In genomic region chr1:85612704-85613361, GRCh38 we compare ENCODE assay signal across 8 cellular contexts. TPM values are rescaled to one million over a fixed set of nuclear protein-coding genes. Genes with fewer than 3 reads are reported as not detected.
A peak's percentile ranks its signal among the peaks of the same experiment; 100 is the strongest.
DNase-seq lines count a peak whose midpoint lies in the region; ATAC-seq, FAIRE-seq and TF ChIP-seq lines count a peak whose summit lies in the region.

No MANE protein-coding gene starts in this region.

- BruUV-seq in HCT116 (replicated peaks; lab: Mats Ljungman, UMichigan), result no TSS peak

- DNase-seq in A549 (ENCODE audit: low read depth in 1 of 2, low spot score in 1 of 2), result peak; percentile 35 to 73
- DNase-seq in HCT116 (ENCODE audit: low read depth, low spot score), result no peak
- no peak for DNase-seq in WTC11 (ENCODE audit: low spot score)
- DNase-seq in kidney epithelial cell (ENCODE audit: low read depth), result peak; percentile 90
- DNase-seq in activated CD4-positive, alpha-beta T cell treated with anti-CD3 and anti-CD28 coated beads for 4 hours, result no peak
- DNase-seq in NCI-H187 (lab: John Stamatoyannopoulos, UW), result no peak
- DNase-seq in head of caudate nucleus, result no peak
- DNase-seq in posterior cingulate gyrus, result no peak

- no peaks in the 10 kb centered on the region for H3K9me3 ChIP-seq in A549
- no peaks in the 10 kb centered on the region for H3K9me3 ChIP-seq in HCT116 (ENCODE audit: control insufficient read depth in 1 of 2, insufficient read depth in 1 of 2, low read depth in 1 of 2, low read length in 2 of 2)

- H3K27ac ChIP-seq in A549 (peak overlapping the region; percentile 79 to 86), HCT116 (ENCODE audit: low read depth, low read length) (no peak overlapping the region)

- H3K4me1 Mint-ChIP-seq in WTC11, result peaks cover 25% of the 10 kb centered on the region

- TF ChIP-seq POLR2A in A549 (IDR thresholded peaks at IDR 0.05; ENCODE audit: low read length), result no peak
- TF ChIP-seq POLR2A in HCT116 (IDR thresholded peaks at IDR 0.05; ENCODE audit: borderline replicate concordance, extremely low read depth, insufficient read depth, insufficient read length), result no peak

- peak in 1 of 2 experiments; percentile 16; a peak in 1 of 5 replicates for TF ChIP-seq EP300 in A549 (IDR thresholded peaks at IDR 0.05)

- ATAC-seq in A549 (peak; percentile 79 to 85), HCT116 (peak; percentile 72), WTC11 (peak; percentile 73)

- RAD21 ChIA-PET in HCT116 (lab: Charles Lee; ENCODE audit: low non-redundant PET in 1 of 2, low total read pairs in 2 of 2, uncharacterized antibody in 2 of 2, unreplicated experiment in 2 of 2), result interaction anchor here (1.1 to 1.7 kb wide), 2 partner anchors 80 kb away, joined by 5 read pairs; no protein-coding TSS in a partner anchor

- H3K4me1 ChIP-seq in A549 (peaks cover 55% of the 10 kb centered on the region), HCT116 (ENCODE audit: control insufficient read depth in 1 of 2, insufficient read depth in 2 of 2, low read length in 2 of 2) (peaks cover 26 to 46% of the 10 kb centered on the region in 2 experiments)

- H3K9me2 ChIP-seq in HCT116 (ENCODE audit: insufficient read depth), result no peaks in the 10 kb centered on the region

- FAIRE-seq in A549 (lab: Jason Lieb, UNC), result no peak

- H3K4me3 Mint-ChIP-seq in WTC11, result no peak overlapping the region

- peak overlapping the region; percentile 67 for H3K4me2 ChIP-seq in A549
- peak overlapping the region; percentile 45 for H3K4me2 ChIP-seq in HCT116 (ENCODE audit: low read length)

- peak overlapping the region; percentile 23; the same call in 1 of the 2 replicates for H3K9ac ChIP-seq in HCT116 (ENCODE audit: low read length)

- no peaks in the 10 kb centered on the region for H3K79me2 ChIP-seq in HCT116 (ENCODE audit: insufficient read depth, low read length)

- no peaks in the 10 kb centered on the region for H3K36me3 Mint-ChIP-seq in WTC11

- H3K36me3 ChIP-seq in HCT116 (ENCODE audit: control insufficient read depth in 1 of 2, insufficient read depth in 2 of 2, low read length in 2 of 2) (no peaks in the 10 kb centered on the region), kidney epithelial cell (ENCODE audit: control insufficient read depth, insufficient read depth, low read length) (no peaks in the 10 kb centered on the region)

- POLR2A ChIA-PET in A549 (lab: Yijun Ruan, JAX) (interaction anchor here (0.8 to 2.3 kb wide), 4 partner anchors 16 to 96 kb away, joined by 3 to 26 read pairs (median 6); partner anchors contain the start of genes CCN1 and ZNHIT6), HCT116 (lab: Charles Lee) (interaction anchor here (1.2 to 1.5 kb wide), 2 partner anchors 29 to 32 kb away, joined by 3 to 5 read pairs; partner anchors contain the start of gene CCN1), WTC11 (lab: Charles Lee) (interaction anchor here (0.6 to 2.6 kb wide), 3 partner anchors 16 to 31 kb away, joined by 3 to 13 read pairs (median 3); partner anchors contain the start of gene CCN1)

- TF ChIP-seq CTCF in A549 (IDR thresholded peaks at IDR 0.05) (peak; percentile 55), HCT116 (IDR thresholded peaks at IDR 0.05 in 2 of 3, conservative IDR thresholded peaks at IDR 0.05 in 1 of 3; ENCODE audit: borderline replicate concordance in 1 of 3, insufficient read depth in 1 of 3, low read depth in 2 of 3, low read length in 2 of 3) (peak; percentile 46 to 85 (median 72); a peak in 5 of 6 replicates), WTC11 (IDR thresholded peaks at IDR 0.05) (no peak), kidney epithelial cell (IDR thresholded peaks at IDR 0.05; ENCODE audit: insufficient read depth, low read length, poor library complexity, severe bottlenecking) (peak; percentile 72)

- 4% methylated on average over 6 of the region's 6 CpGs for WGBS in A549 (ENCODE audit: missing lambda C conversion rate)

- intact Hi-C loops in HCT116 (cut with micrococcal nuclease) (loop anchor here (1.0 to 5.0 kb wide), 2 partner anchors 79 to 405 kb away; no protein-coding TSS in a partner anchor), head of caudate nucleus (cut with DNase I) (no loop called here), posterior cingulate gyrus (cut with DNase I) (no loop called here)

- H2AFZ ChIP-seq in HCT116 (ENCODE audit: low read depth, low read length, poor library complexity, severe bottlenecking), result no peak overlapping the region

- CTCF ChIA-PET in A549 (lab: Yijun Ruan, JAX) (interaction anchor here (0.7 to 3.6 kb wide), 11 partner anchors 9 to 305 kb away, joined by 3 to 20 read pairs (median 4); partner anchors contain the start of gene CCN1), HCT116 (lab: Charles Lee) (interaction anchor here (0.8 to 2.5 kb wide), 5 partner anchors 16 to 406 kb away, joined by 3 to 15 read pairs (median 4); partner anchors contain the start of gene ZNHIT6), WTC11 (lab: Charles Lee) (interaction anchor here (0.7 to 2.0 kb wide), 9 partner anchors 10 to 668 kb away, joined by 3 to 11 read pairs (median 4); partner anchors contain the start of gene CCN1)

- no peaks in the 10 kb centered on the region for H4K20me1 ChIP-seq in HCT116 (ENCODE audit: insufficient read depth)

- H3K9me3 Mint-ChIP-seq in WTC11, result peaks cover 4% of the 10 kb centered on the region; the same call in 1 of the 2 replicates

- no peaks in the 10 kb centered on the region for H3K27me3 Mint-ChIP-seq in WTC11 (ENCODE audit: low read depth)

- H3K4me3 ChIP-seq in A549 (no peak overlapping the region), HCT116 (replicated peaks in 1 of 2; ENCODE audit: low read depth in 1 of 2, low read length in 2 of 2) (no peak overlapping the region), kidney epithelial cell (ENCODE audit: low read depth, low read length) (no peak overlapping the region)

- H3K27me3 ChIP-seq in HCT116 (ENCODE audit: insufficient read depth, low read length) (no peaks in the 10 kb centered on the region), kidney epithelial cell (ENCODE audit: control insufficient read depth, insufficient read depth, low read length) (no peaks in the 10 kb centered on the region)

- peak overlapping the region; percentile 17 for H3K27ac Mint-ChIP-seq in WTC11

- TF ChIP-seq RAD21 in A549 (conservative IDR thresholded peaks at IDR 0.05 in 1 of 2, IDR thresholded peaks at IDR 0.05 in 1 of 2) (peak; percentile 72 to 77), HCT116 (IDR thresholded peaks at IDR 0.05; ENCODE audit: low read depth) (peak; percentile 79)

TF ChIP-seq in A549, 52 proteins besides CTCF, POLR2A, EP300 and RAD21 (continues in another document):
- TF ChIP-seq JUNB (IDR thresholded peaks at IDR 0.05) (no peak), GATA3 (IDR thresholded peaks at IDR 0.05; ENCODE audit: borderline replicate concordance) (peak; percentile 30; the same call in 1 of the 2 replicates), USF2 (IDR thresholded peaks at IDR 0.05) (no peak), MAX (IDR thresholded peaks at IDR 0.05) (peak; percentile 41)

TF ChIP-seq in HCT116, 20 proteins besides CTCF, POLR2A, EP300 and RAD21:
- TF ChIP-seq YY1 (IDR thresholded peaks at IDR 0.05; ENCODE audit: extremely low read depth, insufficient replicate concordance, low read depth, low read length), result peak; percentile 33
- no peak for TF ChIP-seq SRF (IDR thresholded peaks at IDR 0.05; ENCODE audit: low read depth)

TF ChIP-seq in WTC11, 78 proteins besides CTCF, POLR2A, EP300 and RAD21 (continues in another document):
- TF ChIP-seq CREM (CRISPR knock-in tag; IDR thresholded peaks at IDR 0.05) (no peak), ZSCAN18 (CRISPR knock-in tag; IDR thresholded peaks at IDR 0.05) (no peak), ESRRA (CRISPR knock-in tag; IDR thresholded peaks at IDR 0.05; ENCODE audit: borderline replicate concordance) (no peak)
- TF ChIP-seq, protein P1, sequence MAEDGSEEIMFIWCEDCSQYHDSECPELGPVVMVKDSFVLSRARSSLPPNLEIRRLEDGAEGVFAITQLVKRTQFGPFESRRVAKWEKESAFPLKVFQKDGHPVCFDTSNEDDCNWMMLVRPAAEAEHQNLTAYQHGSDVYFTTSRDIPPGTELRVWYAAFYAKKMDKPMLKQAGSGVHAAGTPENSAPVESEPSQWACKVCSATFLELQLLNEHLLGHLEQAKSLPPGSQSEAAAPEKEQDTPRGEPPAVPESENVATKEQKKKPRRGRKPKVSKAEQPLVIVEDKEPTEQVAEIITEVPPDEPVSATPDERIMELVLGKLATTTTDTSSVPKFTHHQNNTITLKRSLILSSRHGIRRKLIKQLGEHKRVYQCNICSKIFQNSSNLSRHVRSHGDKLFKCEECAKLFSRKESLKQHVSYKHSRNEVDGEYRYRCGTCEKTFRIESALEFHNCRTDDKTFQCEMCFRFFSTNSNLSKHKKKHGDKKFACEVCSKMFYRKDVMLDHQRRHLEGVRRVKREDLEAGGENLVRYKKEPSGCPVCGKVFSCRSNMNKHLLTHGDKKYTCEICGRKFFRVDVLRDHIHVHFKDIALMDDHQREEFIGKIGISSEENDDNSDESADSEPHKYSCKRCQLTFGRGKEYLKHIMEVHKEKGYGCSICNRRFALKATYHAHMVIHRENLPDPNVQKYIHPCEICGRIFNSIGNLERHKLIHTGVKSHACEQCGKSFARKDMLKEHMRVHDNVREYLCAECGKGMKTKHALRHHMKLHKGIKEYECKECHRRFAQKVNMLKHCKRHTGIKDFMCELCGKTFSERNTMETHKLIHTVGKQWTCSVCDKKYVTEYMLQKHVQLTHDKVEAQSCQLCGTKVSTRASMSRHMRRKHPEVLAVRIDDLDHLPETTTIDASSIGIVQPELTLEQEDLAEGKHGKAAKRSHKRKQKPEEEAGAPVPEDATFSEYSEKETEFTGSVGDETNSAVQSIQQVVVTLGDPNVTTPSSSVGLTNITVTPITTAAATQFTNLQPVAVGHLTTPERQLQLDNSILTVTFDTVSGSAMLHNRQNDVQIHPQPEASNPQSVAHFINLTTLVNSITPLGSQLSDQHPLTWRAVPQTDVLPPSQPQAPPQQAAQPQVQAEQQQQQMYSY (CRISPR knock-in tag; IDR thresholded peaks at IDR 0.05), result no peak

RNA-seq across cellular contexts. Expression of gene CCN1, which starts 32.3 kb away (rescaled TPM):
- 46.5 and 57.2 TPM in 2 replicates for polyA plus RNA-seq in A549 (2011; rRNA removed)
- polyA plus RNA-seq in A549 (2012; cell fraction: cytosol; rRNA removed), result 82.1 and 97.6 TPM in 2 replicates
- 197 and 256 TPM in 2 replicates for polyA plus RNA-seq in A549 (2012; cell fraction: nucleus; rRNA removed)
- 58.1 to 90.6 TPM (median 62.5 TPM) in 3 replicates for polyA plus RNA-seq in A549 (2017; fragmentation: RNase III; extraction: RNeasy Plus Mini Kit Qiagen cat#74134 plus additional on column Dnase treatment)
- 31.6 and 37.0 TPM in 2 replicates for polyA minus RNA-seq in A549 (2011; rRNA and poly(A)+ RNA removed)
- total RNA-seq in HCT116 (2021; ENCODE audit: unreplicated experiment), result 21.9 TPM
- 75.5 and 156 TPM in 2 replicates for polyA plus RNA-seq in HCT116 (2012)
- 64.1 to 91.0 TPM (median 89.9 TPM) in 3 replicates for total RNA-seq in WTC11 (2021)
- 167 TPM in 2 replicates for total RNA-seq in kidney epithelial cell

Comparison
In these comparisons a context has a peak if more than half of its experiments do, and no peak if none do; other contexts are left out.
1. DNase-seq: peak in A549 (2 of 2) and kidney epithelial cell (single experiment); none in HCT116 (single experiment), WTC11 (single experiment), activated CD4-positive, alpha-beta T cell treated with anti-CD3 and anti-CD28 coated beads for 4 hours (0 of 2), NCI-H187 (0 of 2), head of caudate nucleus (0 of 42) and posterior cingulate gyrus (0 of 10).
2. Of the 8 proteins assayed by ChIP-seq in both WTC11 and A549: peak only in WTC11: none; only in A549: CTCF and MAX; in both: none; in neither: 6.
3. Peak in every context shown above with its lines, with median percentiles within 50 percentile points of each other: ATAC-seq.